13 cellular contexts compared by ENCODE assay signal in the genomic region with DNA sequence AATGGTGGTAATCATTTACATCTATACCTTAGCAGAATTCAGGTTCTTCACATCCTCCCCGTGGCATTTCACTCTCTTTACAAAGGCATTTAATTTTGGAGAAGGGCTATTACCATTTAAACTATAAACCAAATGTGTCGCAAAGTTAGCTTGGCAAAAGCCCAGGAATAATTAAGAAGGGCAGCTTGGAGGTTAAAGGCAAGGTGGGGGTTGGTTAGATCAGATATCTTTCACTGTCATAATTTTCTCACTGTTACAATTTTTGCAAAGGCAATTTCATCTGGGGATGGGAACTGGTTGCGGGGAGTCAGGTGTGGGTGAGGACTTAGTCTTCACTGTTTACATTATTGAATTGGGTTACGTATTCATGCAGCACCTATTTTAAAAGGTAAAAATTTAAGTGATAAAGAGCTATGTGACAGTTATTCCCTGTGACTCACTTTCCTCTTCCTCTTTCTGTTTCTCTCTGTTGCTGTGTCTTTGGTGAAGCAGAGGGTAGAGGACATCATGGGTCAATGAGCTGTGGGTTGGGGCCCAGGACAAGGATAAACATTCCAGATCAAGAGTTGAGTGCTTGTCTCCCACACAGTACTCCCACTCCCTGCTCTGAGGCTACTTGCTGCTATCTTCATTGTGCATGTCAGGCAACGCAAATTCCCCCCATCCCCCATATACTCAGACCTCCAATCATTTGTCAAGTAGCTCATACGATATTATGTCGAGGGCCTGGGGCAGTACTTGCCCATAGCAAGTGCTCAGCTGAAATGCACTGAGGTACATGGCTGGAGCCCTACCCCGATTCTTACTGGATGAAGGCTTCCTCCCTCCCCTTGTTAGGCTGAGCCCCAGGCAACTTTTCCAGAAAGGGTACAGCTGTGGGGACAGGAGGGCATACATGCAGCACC.
DNase-seq lines count a peak whose midpoint lies in the region; ATAC-seq and TF ChIP-seq lines count a peak whose summit lies in the region.
"Had no signal": no experiment of that assay in that cellular context is flagged by ENCODE, and none has a peak within 500 bp of the region (broad histone marks: within the 10 kb centered on the region; RNA-seq: fewer than 3 reads in every experiment).

No MANE protein-coding gene starts in this region.

- TF ChIP-seq CTCF in GM10266 (IDR thresholded peaks at IDR 0.05; ENCODE audit: control insufficient read depth, insufficient read depth, low read depth, missing control alignments) (no peak), mucosa of descending colon (IDR thresholded peaks at IDR 0.05) (no peak), left ventricle myocardium inferior (IDR thresholded peaks at IDR 0.05; ENCODE audit: borderline replicate concordance) (no peak)

- peaks cover 0 to 14% of the 10 kb centered on the region in 2 donors for H3K36me3 Mint-ChIP-seq in activated naive CD4-positive, alpha-beta T cell treated with anti-CD3 and anti-CD28 coated beads, Interleukin-2, amount 50 U/mL, for 72 hours

- H3K9me3 ChIP-seq in mucosa of descending colon (no peaks in the 10 kb centered on the region), left ventricle myocardium inferior (replicated peaks) (peaks cover 6% of the 10 kb centered on the region)
- H3K9me3 ChIP-seq: ascending aorta, neutrophil had no signal

- peak; percentile 29 for DNase-seq in GM10266 (ENCODE audit: extremely low spot score)
- DNase-seq in KBM-7, result peak; percentile 94
- DNase-seq in SKM-1 (lab: John Stamatoyannopoulos, UW; ENCODE audit: unreplicated experiment), result peak; percentile 65
- no peak for DNase-seq in mucosa of descending colon
- no peak for DNase-seq in activated naive CD4-positive, alpha-beta T cell treated with anti-CD3 and anti-CD28 coated beads, Interleukin-2, amount 50 U/mL, for 72 hours (ENCODE audit: low spot score in 2 of 2)
- DNase-seq in left ventricle myocardium inferior, result no peak
- DNase-seq: NCI-H187 treated with DMSO at 0.1 percent for 48 hours, substantia nigra had no signal

- no peaks in the 10 kb centered on the region for H3K9me3 Mint-ChIP-seq in activated naive CD4-positive, alpha-beta T cell treated with anti-CD3 and anti-CD28 coated beads, Interleukin-2, amount 50 U/mL, for 72 hours

- H3K4me3 ChIP-seq in mucosa of descending colon (no peak overlapping the region), left ventricle myocardium inferior (no peak overlapping the region)
- H3K4me3 ChIP-seq: ascending aorta had no signal

- ATAC-seq in mucosa of descending colon (peak; percentile 24), HG02759 (IDR thresholded peaks at IDR 0.05; ENCODE audit: unreplicated experiment) (no peak), GM18907 (IDR thresholded peaks at IDR 0.05; ENCODE audit: unreplicated experiment) (no peak)
- no peak for ATAC-seq in activated naive CD4-positive, alpha-beta T cell treated with anti-CD3 and anti-CD28 coated beads, Interleukin-2, amount 50 U/mL, for 72 hours
- ATAC-seq: Right ventricle myocardium inferior had no signal

- no peak overlapping the region for H3K27ac ChIP-seq in left ventricle myocardium inferior (replicated peaks)
- H3K27ac ChIP-seq: ascending aorta, neutrophil had no signal

- H3K36me3 ChIP-seq in mucosa of descending colon (ENCODE audit: low read depth) (no peaks in the 10 kb centered on the region), left ventricle myocardium inferior (no peaks in the 10 kb centered on the region)
- H3K36me3 ChIP-seq: ascending aorta, neutrophil had no signal

- no peaks in the 10 kb centered on the region for H3K27me3 ChIP-seq in left ventricle myocardium inferior (ENCODE audit: low read depth)
- H3K27me3 ChIP-seq: ascending aorta, neutrophil had no signal

- in situ Hi-C loops in KBM-7 (cut with MboI; ENCODE audit: low pct_unique_long_range_greater_than_20kb, low sequenced_read_pairs), result no loop called here

- H3K4me1 ChIP-seq in mucosa of descending colon (ENCODE audit: low read depth) (peaks cover 2% of the 10 kb centered on the region), left ventricle myocardium inferior (no peaks in the 10 kb centered on the region)
- H3K4me1 ChIP-seq: ascending aorta had no signal

- no peak overlapping the region for H3K27ac Mint-ChIP-seq in activated naive CD4-positive, alpha-beta T cell treated with anti-CD3 and anti-CD28 coated beads, Interleukin-2, amount 50 U/mL, for 72 hours

- intact Hi-C loops in mucosa of descending colon (cut with DNase I, micrococcal nuclease) (no loop called here), left ventricle myocardium inferior (cut with micrococcal nuclease) (no loop called here)

Comparison
In these comparisons a context has a peak if more than half of its experiments do, and no peak if none do; other contexts are left out.
1. DNase-seq: peak in GM10266 (single experiment), KBM-7 (single experiment) and SKM-1 (single experiment); none in mucosa of descending colon (0 of 3), activated naive CD4-positive, alpha-beta T cell treated with anti-CD3 and anti-CD28 coated beads, Interleukin-2, amount 50 U/mL, for 72 hours (0 of 2) and left ventricle myocardium inferior (single experiment).